ENCODE assay signal across 8 cellular contexts in the genomic region with DNA sequence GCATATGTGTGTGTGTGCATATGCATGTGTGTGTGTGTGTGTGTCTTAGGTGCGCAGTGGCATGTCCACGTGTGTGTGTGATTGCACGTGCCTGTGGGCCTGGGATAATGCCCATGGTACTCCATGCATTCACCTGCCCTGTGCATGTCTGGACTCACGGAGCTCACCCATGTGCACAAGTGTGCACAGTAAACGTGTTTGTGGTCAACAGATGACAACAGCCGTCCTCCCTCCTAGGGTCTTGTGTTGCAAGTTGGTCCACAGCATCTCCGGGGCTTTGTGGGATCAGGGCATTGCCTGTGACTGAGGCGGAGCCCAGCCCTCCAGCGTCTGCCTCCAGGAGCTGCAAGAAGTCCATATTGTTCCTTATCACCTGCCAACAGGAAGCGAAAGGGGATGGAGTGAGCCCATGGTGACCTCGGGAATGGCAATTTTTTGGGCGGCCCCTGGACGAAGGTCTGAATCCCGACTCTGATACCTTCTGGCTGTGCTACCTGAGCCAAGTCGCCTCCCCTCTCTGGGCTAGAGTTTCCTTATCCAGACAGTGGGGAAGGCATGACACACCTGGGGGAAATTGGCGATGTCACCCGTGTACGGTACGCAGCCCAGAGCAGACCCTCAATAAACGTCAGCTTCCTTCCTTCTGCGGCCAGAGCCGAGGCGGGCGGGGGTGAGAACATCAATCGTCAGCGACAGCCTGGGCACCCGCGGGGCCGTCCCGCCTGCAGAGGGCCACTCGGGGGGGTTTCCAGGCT.
DNase-seq lines count a peak whose midpoint lies in the region; ATAC-seq and TF ChIP-seq lines count a peak whose summit lies in the region.

No MANE protein-coding gene starts in this region.

- no peaks in the 10 kb centered on the region for H3K79me2 ChIP-seq in Loucy (ENCODE audit: insufficient read depth, low read length)

- no peak for TF ChIP-seq CTCF in Loucy (conservative IDR thresholded peaks at IDR 0.05; ENCODE audit: low read length)

- no peak overlapping the region for H3K9ac ChIP-seq in Loucy (ENCODE audit: low read depth, low read length, poor library complexity, severe bottlenecking)

- H3K9me3 ChIP-seq in Loucy (ENCODE audit: insufficient read depth, low read depth, low read length): no peaks in the 10 kb centered on the region; the same call in 1 of the 2 replicates

- H3K4me2 ChIP-seq in Loucy (ENCODE audit: low read depth, low read length, poor library complexity, severe bottlenecking): peak overlapping the region; percentile 59

- peak; percentile 43 for ATAC-seq in GM19324 (IDR thresholded peaks at IDR 0.05; ENCODE audit: low FRiP score, unreplicated experiment)

- peak overlapping the region; percentile 33 for H3K4me3 ChIP-seq in Loucy (ENCODE audit: low read length, poor library complexity, severe bottlenecking)

- H3K36me3 ChIP-seq in Loucy (ENCODE audit: insufficient read depth, low read length): peaks cover 15% of the 10 kb centered on the region; the same call in 1 of the 2 replicates

- H3K9me2 ChIP-seq in Loucy (replicated peaks; ENCODE audit: low read depth, low read length): no peaks in the 10 kb centered on the region

- H3K27me3 ChIP-seq in Loucy (ENCODE audit: insufficient read depth, low read length, poor library complexity, severe bottlenecking): no peaks in the 10 kb centered on the region

- H2AFZ ChIP-seq in Loucy (ENCODE audit: low read length): no peak overlapping the region

- DNase-seq in activated naive CD4-positive, alpha-beta T cell treated with Interleukin-2 at 50 U/mL for 16 hours: peak; percentile 73
- DNase-seq in stimulated activated CD4-positive, alpha-beta T cell treated with anti-CD3 and anti-CD28 coated beads, Interleukin-4, amount 100 ng/mL, for 24 hours: peak; percentile 67
- DNase-seq in KG1 (lab: John Stamatoyannopoulos, UW): no peak
- no peak for DNase-seq in C1 segment of cervical spinal cord (lab: John Stamatoyannopoulos, UW)
- no peak for DNase-seq in pons (ENCODE audit: low spot score)
- DNase-seq in cerebellar cortex (ENCODE audit: low spot score): no peak

- H3F3A ChIP-seq in Loucy (ENCODE audit: low read depth): no peaks in the 10 kb centered on the region

- H4K20me1 ChIP-seq in Loucy (ENCODE audit: insufficient read depth, low read length, poor library complexity, severe bottlenecking): no peaks in the 10 kb centered on the region

- peaks cover 43% of the 10 kb centered on the region for H3K4me1 ChIP-seq in Loucy (ENCODE audit: insufficient read depth, low read length, poor library complexity, severe bottlenecking)

Comparison
In these comparisons a context has a peak if more than half of its experiments do, and no peak if none do; other contexts are left out.
1. DNase-seq: peak in activated naive CD4-positive, alpha-beta T cell treated with Interleukin-2 at 50 U/mL for 16 hours (single experiment) and stimulated activated CD4-positive, alpha-beta T cell treated with anti-CD3 and anti-CD28 coated beads, Interleukin-4, amount 100 ng/mL, for 24 hours (single experiment); none in KG1 (single experiment), C1 segment of cervical spinal cord (0 of 14), pons (single experiment) and cerebellar cortex (single experiment).